ENCODE assay signal across 8 cellular contexts in the genomic region with DNA sequence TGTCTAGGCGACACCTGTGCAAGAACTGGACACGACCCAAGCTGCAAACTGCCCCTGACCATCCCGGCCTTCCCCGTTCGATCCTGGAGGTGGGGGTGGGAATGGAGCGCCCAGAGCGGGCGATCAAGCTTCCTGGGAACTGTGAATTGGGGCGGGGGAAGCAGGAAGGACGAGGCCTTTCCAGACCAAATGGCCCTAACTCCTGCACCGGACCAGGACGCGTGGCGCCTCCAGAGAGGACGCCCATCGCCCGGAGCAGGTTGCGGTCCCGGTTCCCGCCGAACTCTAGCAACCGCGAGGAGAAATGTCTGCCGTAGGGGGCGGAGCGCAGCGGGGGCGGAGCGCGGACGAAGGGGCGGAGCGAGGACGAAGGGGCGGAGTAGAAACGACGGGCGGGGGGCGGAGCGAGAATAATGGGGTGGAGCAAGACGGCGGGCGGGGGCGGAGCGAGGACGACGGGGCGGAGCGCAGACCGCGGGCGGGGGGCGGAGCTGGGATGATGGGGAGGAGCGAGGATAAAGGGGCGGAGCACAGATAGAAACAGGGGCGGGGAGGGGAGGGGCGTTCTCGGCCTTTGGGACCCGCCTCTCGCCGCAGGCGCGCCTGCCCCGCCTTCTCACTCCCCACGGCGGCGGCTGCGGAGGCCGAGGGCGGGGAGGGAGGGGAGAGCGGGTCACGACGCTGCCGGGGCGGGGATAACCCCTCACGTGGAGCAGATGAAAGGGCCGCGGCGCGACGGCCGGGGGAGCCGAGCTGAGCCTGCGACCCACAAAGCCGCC. TPM values are rescaled to one million over a fixed set of nuclear protein-coding genes. Genes with fewer than 3 reads are reported as not detected.
A peak's percentile ranks its signal among the peaks of the same experiment; 100 is the strongest.
DNase-seq lines count a peak whose midpoint lies in the region; ATAC-seq, FAIRE-seq and TF ChIP-seq lines count a peak whose summit lies in the region.

Gene ZNRF3 (plus strand): TSS at position 695 of the 779 bp plus-strand sequence. CDS start 195 bp downstream, outside the sequence.

- H3K56ac ChIP-seq in H1 (replicated peaks; ENCODE audit: insufficient read length, low read depth, low read length) = peak within 1 kb of the TSS; percentile 62

- H3K27me3 ChIP-seq in H1 (replicated peaks in 1 of 4; ENCODE audit: control insufficient read depth in 3 of 4, extremely low read depth in 1 of 4, insufficient read depth in 3 of 4, low read length in 3 of 4) = peaks cover 0 to 3% (median 0%) of the 10 kb centered on the region in 4 experiments; a peak in 1 of 7 replicates
- H3K27me3 ChIP-seq in mesenchymal stem cell (ENCODE audit: control insufficient read depth in 1 of 2, insufficient read depth in 1 of 2, low read length in 2 of 2) = no peaks in the 10 kb centered on the region

- no peak within 1 kb of the TSS; the same call in 1 of the 2 replicates for H2BK15ac ChIP-seq in H1 (ENCODE audit: low read length)
- peak within 1 kb of the TSS; percentile 26 for H2BK15ac ChIP-seq in mesenchymal stem cell (ENCODE audit: low read depth, poor library complexity, severe bottlenecking)

- no peaks in the 10 kb centered on the region for H3K9me3 ChIP-seq in H1 (ENCODE audit: insufficient read depth in 2 of 2, low read depth in 1 of 2, low read length in 1 of 2)
- no peaks in the 10 kb centered on the region for H3K9me3 ChIP-seq in mesenchymal stem cell (ENCODE audit: control insufficient read depth, low read length)

- H3K4ac ChIP-seq in H1 (replicated peaks; ENCODE audit: insufficient read length, low read depth, low read length) = peak within 1 kb of the TSS; percentile 24
- H3K4ac ChIP-seq in mesenchymal stem cell (ENCODE audit: low read depth in 1 of 2, low read length in 2 of 2) = peak within 1 kb of the TSS in 1 of 2 experiments; percentile 58

- CTCF ChIA-PET in H1 (lab: Charles Lee; ENCODE audit: partially characterized antibody) = interaction anchor here (0.7 to 3.8 kb wide), 5 partner anchors 14 to 158 kb away, joined by 3 to 26 read pairs (median 5); no protein-coding TSS in a partner anchor

- H3K4me1 ChIP-seq in H1 (replicated peaks in 1 of 4; ENCODE audit: control insufficient read depth in 3 of 4, insufficient read depth in 4 of 4, low read length in 3 of 4) = peaks cover 3 to 14% (median 12%) of the 10 kb centered on the region in 4 experiments
- peaks cover 11% of the 10 kb centered on the region for H3K4me1 ChIP-seq in mesenchymal stem cell (ENCODE audit: control insufficient read depth, insufficient read depth, low read depth, low read length)

- ATAC-seq in GM18909 (IDR thresholded peaks at IDR 0.05; ENCODE audit: poor library complexity, unreplicated experiment) = peak; percentile 63

- peaks cover 15 to 36% of the 10 kb centered on the region in 2 experiments for H3K79me2 ChIP-seq in H1 (ENCODE audit: control insufficient read depth in 1 of 2, insufficient read depth in 2 of 2, low read length in 2 of 2)

- no peak within 1 kb of the TSS for H2BK12ac ChIP-seq in H1 (ENCODE audit: low read depth, low read length)
- H2BK12ac ChIP-seq in mesenchymal stem cell (ENCODE audit: low read length in 2 of 2) = peak within 1 kb of the TSS in 1 of 2 experiments; percentile 10

- TF ChIP-seq CTCF in H1 (IDR thresholded peaks at IDR 0.05; ENCODE audit: control extremely low read depth in 1 of 3, insufficient read depth in 1 of 3, low read depth in 1 of 3, low read length in 3 of 3) = no peak

- H3K79me1 ChIP-seq in H1 (ENCODE audit: low read depth, low read length) = peaks cover 2% of the 10 kb centered on the region; the same call in 1 of the 2 replicates
- peaks cover 11% of the 10 kb centered on the region for H3K79me1 ChIP-seq in mesenchymal stem cell (replicated peaks; ENCODE audit: low read length, poor library complexity, severe bottlenecking)

- no peak for TF ChIP-seq EP300 in H1 (IDR thresholded peaks at IDR 0.05; ENCODE audit: borderline replicate concordance in 1 of 2, low read depth in 2 of 2, low read length in 2 of 2)

- H3K4me2 ChIP-seq in H1 (ENCODE audit: insufficient read depth in 1 of 2, low read depth in 2 of 2, low read length in 2 of 2) (peak within 1 kb of the TSS; percentile 83 to 98), mesenchymal stem cell (ENCODE audit: low read length, poor library complexity, severe bottlenecking) (peak within 1 kb of the TSS; percentile 99)

- H4K91ac ChIP-seq in H1 (replicated peaks; ENCODE audit: insufficient read length, low read length) (peak within 1 kb of the TSS; percentile 66), mesenchymal stem cell (ENCODE audit: low read length) (peak within 1 kb of the TSS; percentile 50)

- peak within 1 kb of the TSS; percentile 96 for H3K18ac ChIP-seq in H1 (ENCODE audit: extremely low read depth, low read length)
- peak within 1 kb of the TSS; percentile 62 to 89 for H3K18ac ChIP-seq in mesenchymal stem cell (ENCODE audit: low read depth in 1 of 2, low read length in 2 of 2)

- H4K8ac ChIP-seq in H1 (ENCODE audit: extremely low read depth, insufficient read depth, low read length) = peak within 1 kb of the TSS; percentile 69
- H4K8ac ChIP-seq in mesenchymal stem cell (ENCODE audit: low read length) = peak within 1 kb of the TSS; percentile 84

- WGBS in H1 (ENCODE audit: extremely low coverage in 1 of 2, insufficient coverage in 1 of 2, insufficient read length in 1 of 2, insufficient replicate concordance in 2 of 2, low coverage in 1 of 2, low lambda C conversion rate in 2 of 2, missing lambda C conversion rate in 1 of 2), 2 experiments = 6% methylated on average over 27 of the region's 85 CpGs; no CpG with 5 or more reads in 1 of the 2 experiments
- WGBS in mesenchymal stem cell = 2% methylated on average over 43 of the region's 85 CpGs

- TF ChIP-seq RAD21 in H1 (IDR thresholded peaks at IDR 0.05 in 1 of 2, conservative IDR thresholded peaks at IDR 0.05 in 1 of 2; ENCODE audit: low read depth in 2 of 2, low read length in 2 of 2) = no peak

- H2BK120ac ChIP-seq in H1 (replicated peaks; ENCODE audit: low read depth, low read length) = no peak within 1 kb of the TSS
- peak within 1 kb of the TSS; percentile 49 for H2BK120ac ChIP-seq in mesenchymal stem cell (ENCODE audit: low read depth, low read length)

- POLR2A ChIA-PET in H1 (lab: Charles Lee; ENCODE audit: partially characterized antibody) = interaction anchor here (0.7 to 3.2 kb wide), 14 partner anchors 10 to 170 kb away, joined by 3 to 16 read pairs (median 5); no protein-coding TSS in a partner anchor

- peak in 1 of 2 experiments; percentile 90; a peak in 2 of 3 replicates for TF ChIP-seq POLR2A in H1 (IDR thresholded peaks at IDR 0.05; ENCODE audit: control extremely low read depth in 1 of 2, low read depth in 2 of 2, low read length in 2 of 2)

- peak within 1 kb of the TSS; percentile 49; the same call in 1 of the 2 replicates for H2BK5ac ChIP-seq in H1 (ENCODE audit: low read depth, low read length)
- H2BK5ac ChIP-seq in mesenchymal stem cell (ENCODE audit: low read depth, low read length, poor library complexity, severe bottlenecking) = peak within 1 kb of the TSS; percentile 3

- FAIRE-seq in H1 (lab: Jason Lieb, UNC) = no peak

- H3K36me3 ChIP-seq in H1 (ENCODE audit: control insufficient read depth in 2 of 4, insufficient read depth in 4 of 4, low read length in 3 of 4) = no peaks in the 10 kb centered on the region
- no peaks in the 10 kb centered on the region for H3K36me3 ChIP-seq in mesenchymal stem cell (ENCODE audit: control insufficient read depth in 1 of 2, insufficient read depth in 2 of 2, low read depth in 1 of 2, low read length in 2 of 2)

- peak within 1 kb of the TSS; percentile 63; the same call in 1 of the 2 replicates for H2AFZ ChIP-seq in H1 (ENCODE audit: low read length)
- H2AFZ ChIP-seq in mesenchymal stem cell (ENCODE audit: low read depth, low read length) = peak within 1 kb of the TSS; percentile 81

- H3K23ac ChIP-seq in H1 (ENCODE audit: insufficient read length) (no peak within 1 kb of the TSS), mesenchymal stem cell (ENCODE audit: low read length in 2 of 2) (peak within 1 kb of the TSS in 1 of 2 experiments; percentile 92)

- H3K9ac ChIP-seq in H1 (replicated peaks in 1 of 4; ENCODE audit: extremely low read depth in 1 of 4, low read depth in 3 of 4, low read length in 3 of 4) (peak within 1 kb of the TSS; percentile 70 to 86 (median 85)), mesenchymal stem cell (ENCODE audit: low read length) (peak within 1 kb of the TSS; percentile 73)

- peak; percentile 69 for DNase-seq in 8988T
- peak; percentile 56 for DNase-seq in HS-5 (ENCODE audit: low read depth)
- peak; percentile 78 for DNase-seq in NOMO-1 treated with dmso at 0.1 percent for 144 hours (lab: John Stamatoyannopoulos, UW; ENCODE audit: unreplicated experiment)
- peak; percentile 68 for DNase-seq in activated CD8-positive, alpha-beta memory T cell treated with anti-CD3 and anti-CD28 coated beads, Interleukin-2, amount 50 U/mL, for 24 hours (ENCODE audit: extremely low read depth)
- peak; percentile 79 to 99 for DNase-seq in H1 (ENCODE audit: low read depth in 1 of 2, low spot score in 2 of 2)
- peak; percentile 91 for DNase-seq in mesenchymal stem cell
- peak; percentile 84 to 93 (median 88) for DNase-seq in stimulated activated CD4-positive, alpha-beta T cell treated with anti-CD3 and anti-CD28 coated beads, TNF-alpha, amount 100 ng/mL, for 4 hours (ENCODE audit: low read depth in 3 of 3)

- H2AK5ac ChIP-seq in H1 (ENCODE audit: low read depth, low read length) (no peak within 1 kb of the TSS), mesenchymal stem cell (ENCODE audit: low read length, severe bottlenecking) (peak within 1 kb of the TSS; percentile 10)

- H4K20me1 ChIP-seq in H1 (replicated peaks in 1 of 2; ENCODE audit: control insufficient read depth in 1 of 2, insufficient read depth in 2 of 2, low read length in 2 of 2) = peaks cover 16 to 25% of the 10 kb centered on the region in 2 experiments

- peaks cover 12% of the 10 kb centered on the region for H3K23me2 ChIP-seq in H1 (ENCODE audit: low read depth, low read length)

- no peak within 1 kb of the TSS for H2BK20ac ChIP-seq in H1 (ENCODE audit: low read length)

- H3K14ac ChIP-seq in H1 (ENCODE audit: insufficient read length) (no peak within 1 kb of the TSS), mesenchymal stem cell (ENCODE audit: low read length in 2 of 2) (peak within 1 kb of the TSS in 1 of 2 experiments; percentile 90)

- peak within 1 kb of the TSS; percentile 56 for H4K5ac ChIP-seq in H1 (ENCODE audit: insufficient read length, low read depth, low read length)

- H3K27ac ChIP-seq in H1 (ENCODE audit: low read depth, low read length) (peak within 1 kb of the TSS; percentile 83), mesenchymal stem cell (ENCODE audit: low read length, poor library complexity, severe bottlenecking) (no peak within 1 kb of the TSS)

- peak within 1 kb of the TSS; percentile 68 to 92 (median 80) for H3K4me3 ChIP-seq in H1 (ENCODE audit: extremely low read depth in 1 of 4, insufficient read depth in 2 of 4, low read depth in 3 of 4, low read length in 4 of 4)
- H3K4me3 ChIP-seq in mesenchymal stem cell (ENCODE audit: insufficient read depth in 1 of 2, low read depth in 1 of 2, low read length in 2 of 2) = peak within 1 kb of the TSS; percentile 85 to 86

RNA-seq across cellular contexts. Expression of gene ZNRF3, which starts in this region (rescaled TPM):
- 20.6 and 21.7 TPM in 2 replicates for total RNA-seq in H1 (2021; fragmentation: NEBNext Ultra II Directional; extraction: Animal tissue kit (Norgen Biotek cat#: 25700))
- polyA plus RNA-seq in H1 (2011; rRNA removed) = 14.1 and 21.0 TPM in 2 replicates
- polyA plus RNA-seq in H1 (2011; cell fraction: cytosol; rRNA removed) = 12.7 TPM
- 20.6 TPM for polyA plus RNA-seq in H1 (2011; cell fraction: nucleus; rRNA removed)
- polyA plus RNA-seq in H1 (2012, experiment 1 of 2) = 8.5 to 15.1 TPM (median 12.1 TPM) in 4 replicates
- polyA plus RNA-seq in H1 (2012, experiment 2 of 2) = 6.6 TPM
- 15.5 TPM for polyA plus RNA-seq in H1 (2013, experiment 1 of 2)
- 17.6 TPM for polyA plus RNA-seq in H1 (2013, experiment 2 of 2)
- 9.9 and 12.3 TPM in 2 replicates for polyA minus RNA-seq in H1 (2011; rRNA and poly(A)+ RNA removed)
- polyA minus RNA-seq in H1 (2011; cell fraction: cytosol; rRNA and poly(A)+ RNA removed) = 15.9 TPM
- polyA minus RNA-seq in H1 (2011; cell fraction: nucleus; rRNA and poly(A)+ RNA removed) = 15.9 TPM
- polyA plus RNA-seq in mesenchymal stem cell (2013, experiment 1 of 2) = 1.8 TPM
- 2.0 TPM for polyA plus RNA-seq in mesenchymal stem cell (2013, experiment 2 of 2)
